Comparison of ENCODE assay signal across 15 cellular contexts in genomic region chr10:14306201-14306600, GRCh38.
"Had no signal": no experiment of that assay in that cellular context is flagged by ENCODE, and none has a peak within 500 bp of the region (broad histone marks: within the 10 kb centered on the region; RNA-seq: fewer than 3 reads in every experiment).

No MANE protein-coding gene starts in this region.

- H3K36me3 Mint-ChIP-seq: activated naive CD8-positive, alpha-beta T cell; mesothelial cell of epicardium had no signal

- H3K4me3 Mint-ChIP-seq: activated naive CD8-positive, alpha-beta T cell; mesothelial cell of epicardium; nephron progenitor cell had no signal

- H3K27me3 ChIP-seq: cardiac muscle cell had no signal

- ATAC-seq: foreskin keratinocyte, left colon had no signal

- H3K4me1 ChIP-seq: foreskin keratinocyte had no signal

- H3K36me3 ChIP-seq: cardiac muscle cell had no signal

- DNase-seq: activated CD4-positive, alpha-beta T cell treated with anti-CD3 and anti-CD28 coated beads, Interleukin-2, amount 50 U/mL, for 4 hours; foreskin keratinocyte; glutamatergic neuron; hippocampal formation; left colon; nephron progenitor cell; nucleus accumbens; retina; stimulated activated CD4-positive, alpha-beta T cell treated with anti-CD3 and anti-CD28 coated beads, Interleukin-12 subunit alpha, Interleukin-12 subunit beta, amount 100 ng/mL, for 4 hours; stimulated activated CD4-positive, alpha-beta T cell treated with anti-CD3 and anti-CD28 coated beads, Interleukin-1b, Interleukin-23, amount 100 ng/mL, for 48 hours; stimulated activated CD8-positive, alpha-beta memory T cell treated with anti-CD3 and anti-CD28 coated beads, Interleukin-4, amount 100 ng/mL, for 48 hours; stimulated activated naive CD4-positive, alpha-beta T cell had no signal

- H3K4me3 ChIP-seq: cardiac muscle cell had no signal

- H3K4me1 Mint-ChIP-seq: mesothelial cell of epicardium had no signal

- H3K9me3 Mint-ChIP-seq: mesothelial cell of epicardium, nephron progenitor cell had no signal

- H3K27ac Mint-ChIP-seq: activated naive CD8-positive, alpha-beta T cell; mesothelial cell of epicardium; nephron progenitor cell had no signal

- H3K27ac ChIP-seq: cardiac muscle cell, foreskin keratinocyte had no signal
